8 cellular contexts compared by ENCODE assay signal in genomic region chr17:65154770-65155589, GRCh38. TPM values are rescaled to one million over a fixed set of nuclear protein-coding genes. Genes with fewer than 3 reads are reported as not detected.
DNase-seq lines count a peak whose midpoint lies in the region; ATAC-seq, FAIRE-seq and TF ChIP-seq lines count a peak whose summit lies in the region.

No MANE protein-coding gene starts in this region.

- TF ChIP-seq CTCF in GM06990 (IDR thresholded peaks at IDR 0.05; ENCODE audit: insufficient read depth, low read length, poor library complexity, severe bottlenecking): no peak
- no peak for TF ChIP-seq CTCF in K562 (IDR thresholded peaks at IDR 0.05 in 2 of 3, conservative IDR thresholded peaks at IDR 0.05 in 1 of 3; ENCODE audit: insufficient read depth in 2 of 3, low read depth in 1 of 3, low read length in 3 of 3)

- in situ Hi-C loops in KBM-7 (cut with MboI; ENCODE audit: low pct_unique_long_range_greater_than_20kb, low sequenced_read_pairs): no loop called here
- in situ Hi-C loops in K562 (cut with MboI): no loop called here

- no peaks in the 10 kb centered on the region; a peak in 2 of 5 replicates for H3K4me1 ChIP-seq in K562 (replicated peaks in 1 of 2; ENCODE audit: control insufficient read depth in 2 of 2, insufficient read depth in 2 of 2, low read length in 2 of 2)

- CTCF ChIA-PET in K562 (lab: Yijun Ruan, JAX; ENCODE audit: low intra/inter-chr PET ratio): no interaction called here

- H3K79me2 ChIP-seq in K562 (ENCODE audit: control insufficient read depth, insufficient read depth, low read length): no peaks in the 10 kb centered on the region

- no TSS peak for BruUV-seq in K562 (replicated peaks; lab: Mats Ljungman, UMichigan)

- no peak overlapping the region for H3K4me2 ChIP-seq in K562 (ENCODE audit: insufficient read depth, low read length)

- FAIRE-seq in K562 (lab: Jason Lieb, UNC): no peak

- WGBS in K562 (ENCODE audit: insufficient coverage, low coverage, missing lambda C conversion rate): 43% methylated on average over 4 of the region's 4 CpGs

- H3K27ac ChIP-seq in K562 (ENCODE audit: extremely low read depth, low read depth, low read length): no peak overlapping the region

- no peaks in the 10 kb centered on the region for H3K27me3 ChIP-seq in GM06990 (replicated peaks; ENCODE audit: control insufficient read depth, insufficient read depth, low read length)
- H3K27me3 ChIP-seq in K562 (ENCODE audit: control insufficient read depth in 2 of 2, insufficient read depth in 2 of 2, low read length in 2 of 2): peaks cover 9 to 35% of the 10 kb centered on the region in 2 experiments; a peak in 4 of 5 replicates

- no peaks in the 10 kb centered on the region; the same call in 1 of the 2 replicates for H4K20me1 ChIP-seq in K562 (replicated peaks; ENCODE audit: control insufficient read depth, insufficient read depth, low read length)

- H3K36me3 ChIP-seq in GM06990 (ENCODE audit: control insufficient read depth, insufficient read depth, low read length): no peaks in the 10 kb centered on the region
- no peaks in the 10 kb centered on the region for H3K36me3 ChIP-seq in K562 (ENCODE audit: control insufficient read depth, insufficient read depth, low read length)

- intact Hi-C loops in K562 (cut with micrococcal nuclease): no loop called here

- no peak overlapping the region for H3K9ac ChIP-seq in K562 (ENCODE audit: insufficient read depth in 1 of 2, low read depth in 2 of 2, low read length in 2 of 2)

- POLR2A ChIA-PET in K562 (lab: Yijun Ruan, JAX): interaction anchor here (1.7 kb wide), 1 partner anchor 12 kb away, joined by 4 read pairs; no protein-coding TSS in a partner anchor

- no peaks in the 10 kb centered on the region for H3K9me3 ChIP-seq in K562 (replicated peaks; ENCODE audit: control insufficient read depth, insufficient read depth, low read depth, low read length)

- H3K9me1 ChIP-seq in K562 (ENCODE audit: control insufficient read depth, insufficient read depth, low read length): no peaks in the 10 kb centered on the region

- H3K4me3 ChIP-seq in GM06990 (replicated peaks; ENCODE audit: low read depth, low read length): no peak overlapping the region
- H3K4me3 ChIP-seq in K562: no peak overlapping the region

- DNase-seq in GM06990 (ENCODE audit: extremely low read depth, insufficient read length): peak; percentile 61
- peak; percentile 95 for DNase-seq in KBM-7
- DNase-seq in K562 (ENCODE audit: extremely low read depth in 1 of 4, low spot score in 3 of 4): no peak
- DNase-seq in activated effector memory CD4-positive, alpha-beta T cell treated with Interleukin-2 at 50 U/mL for 16 hours: no peak
- no peak for DNase-seq in stimulated activated CD4-positive, alpha-beta T cell treated with anti-CD3 and anti-CD28 coated beads, Interleukin-12 subunit alpha, Interleukin-12 subunit beta, amount 100 ng/mL, for 4 hours
- no peak for DNase-seq in cerebellar cortex (ENCODE audit: low spot score)
- no peak for DNase-seq in NCI-H748 (lab: John Stamatoyannopoulos, UW; ENCODE audit: unreplicated experiment)

- ATAC-seq in GM21717 (IDR thresholded peaks at IDR 0.05; ENCODE audit: unreplicated experiment) (peak; percentile 81), K562 (no peak)

- no peak overlapping the region for H2AFZ ChIP-seq in K562 (ENCODE audit: low read depth, low read length)

- TF ChIP-seq POLR2A in K562 (conservative IDR thresholded peaks at IDR 0.05): no peak

- TF ChIP-seq EP300 in K562 (IDR thresholded peaks at IDR 0.05; ENCODE audit: low read length): no peak

- TF ChIP-seq RAD21 in K562 (CRISPR knock-in tag; conservative IDR thresholded peaks at IDR 0.05 in 1 of 2, IDR thresholded peaks at IDR 0.05 in 1 of 2): no peak

TF ChIP-seq in K562, 482 proteins besides CTCF, POLR2A, EP300 and RAD21:
- TF ChIP-seq CREBBP (IDR thresholded peaks at IDR 0.05; ENCODE audit: low read depth, low read length) (no peak), RHOXF2B (CRISPR knock-in tag; conservative IDR thresholded peaks at IDR 0.05) (no peak), TFAM (CRISPR knock-in tag; conservative IDR thresholded peaks at IDR 0.05) (no peak), ZEB2 (IDR thresholded peaks at IDR 0.05) (no peak)
- TF ChIP-seq, protein P1, sequence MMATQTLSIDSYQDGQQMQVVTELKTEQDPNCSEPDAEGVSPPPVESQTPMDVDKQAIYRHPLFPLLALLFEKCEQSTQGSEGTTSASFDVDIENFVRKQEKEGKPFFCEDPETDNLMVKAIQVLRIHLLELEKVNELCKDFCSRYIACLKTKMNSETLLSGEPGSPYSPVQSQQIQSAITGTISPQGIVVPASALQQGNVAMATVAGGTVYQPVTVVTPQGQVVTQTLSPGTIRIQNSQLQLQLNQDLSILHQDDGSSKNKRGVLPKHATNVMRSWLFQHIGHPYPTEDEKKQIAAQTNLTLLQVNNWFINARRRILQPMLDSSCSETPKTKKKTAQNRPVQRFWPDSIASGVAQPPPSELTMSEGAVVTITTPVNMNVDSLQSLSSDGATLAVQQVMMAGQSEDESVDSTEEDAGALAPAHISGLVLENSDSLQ (IDR thresholded peaks at IDR 0.05): peak; percentile 38; the same call in 1 of the 2 replicates
- TF ChIP-seq, protein P2, sequence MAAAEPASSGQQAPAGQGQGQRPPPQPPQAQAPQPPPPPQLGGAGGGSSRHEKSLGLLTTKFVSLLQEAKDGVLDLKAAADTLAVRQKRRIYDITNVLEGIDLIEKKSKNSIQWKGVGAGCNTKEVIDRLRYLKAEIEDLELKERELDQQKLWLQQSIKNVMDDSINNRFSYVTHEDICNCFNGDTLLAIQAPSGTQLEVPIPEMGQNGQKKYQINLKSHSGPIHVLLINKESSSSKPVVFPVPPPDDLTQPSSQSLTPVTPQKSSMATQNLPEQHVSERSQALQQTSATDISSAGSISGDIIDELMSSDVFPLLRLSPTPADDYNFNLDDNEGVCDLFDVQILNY (CRISPR knock-in tag; IDR thresholded peaks at IDR 0.05): no peak

RNA-seq across cellular contexts. Expression of gene RGS9, which starts 17.8 kb away (rescaled TPM):
- 0.39 TPM in 1 of 2 replicates, not detected in the other for total RNA-seq in K562 (2011; cell fraction: chromatin; rRNA removed; ENCODE audit: low replicate concordance)
- not detected in 2 replicates for total RNA-seq in K562 (2011; cell fraction: nucleolus; rRNA removed)
- total RNA-seq in K562 (2011; cell fraction: nucleoplasm; rRNA removed): 0.23 and 0.44 TPM in 2 replicates
- total RNA-seq in K562 (2014; rRNA removed): 0.18 and 0.69 TPM in 2 replicates
- total RNA-seq in K562 (2014; rRNA removed; fragmentation: Illumina TruSeq; extraction: Trizol): 0.54 and 0.55 TPM in 2 replicates
- 0.38 and 0.65 TPM in 2 replicates for total RNA-seq in K562 (2015; rRNA removed; fragmentation: Illumina TruSeq; extraction: Trizol)
- total RNA-seq in K562 (2021): 0.60 and 0.73 TPM in 2 replicates
- 0.55 and 1.4 TPM in 2 replicates for polyA plus RNA-seq in K562 (2011; rRNA removed)
- 0.40 and 0.81 TPM in 2 replicates for polyA plus RNA-seq in K562 (2011; cell fraction: cytosol; rRNA removed)
- 0.24 and 0.33 TPM in 2 replicates for polyA plus RNA-seq in K562 (2011; cell fraction: nucleus; rRNA removed)
- 0.74 and 1.2 TPM in 2 replicates for polyA plus RNA-seq in K562 (2012)
- 0.55 and 0.74 TPM in 2 replicates for polyA plus RNA-seq in K562 (2014; fragmentation: Illumina TruSeq; extraction: Trizol)
- under 1 TPM; 0.38 to 0.55 TPM for polyA plus RNA-seq in K562 (2014; fragmentation: Nextera tagmentation; extraction: Ambion mirVana)
- polyA plus RNA-seq in K562 (2014; rRNA removed): 0.49 TPM in 2 replicates
- polyA minus RNA-seq in K562 (2011; rRNA and poly(A)+ RNA removed): 0.30 and 0.67 TPM in 2 replicates
- polyA minus RNA-seq in K562 (2011; cell fraction: cytosol; rRNA and poly(A)+ RNA removed): not detected in 2 replicates
- polyA minus RNA-seq in K562 (2011; cell fraction: nucleus; rRNA and poly(A)+ RNA removed): 0.56 TPM in 1 of 2 replicates, not detected in the other

Comparison
In these comparisons a context has a peak if more than half of its experiments do, and no peak if none do; other contexts are left out.
1. DNase-seq: peak in GM06990 (single experiment) and KBM-7 (single experiment); none in K562 (0 of 4), activated effector memory CD4-positive, alpha-beta T cell treated with Interleukin-2 at 50 U/mL for 16 hours (single experiment), stimulated activated CD4-positive, alpha-beta T cell treated with anti-CD3 and anti-CD28 coated beads, Interleukin-12 subunit alpha, Interleukin-12 subunit beta, amount 100 ng/mL, for 4 hours (single experiment), cerebellar cortex (single experiment) and NCI-H748 (single experiment).